In genomic region chr3:117885046-117885445, GRCh38 we compare ENCODE assay signal across 15 cellular contexts.
DNase-seq lines count a peak whose midpoint lies in the region; ATAC-seq and TF ChIP-seq lines count a peak whose summit lies in the region.
"Had no signal": no experiment of that assay in that cellular context is flagged by ENCODE, and none has a peak within 500 bp of the region (broad histone marks: within the 10 kb centered on the region; RNA-seq: fewer than 3 reads in every experiment).

No MANE protein-coding gene starts in this region.

- intact Hi-C loops in psoas muscle (cut with DNase I) (no loop called here), posterior cingulate gyrus (cut with DNase I) (no loop called here)

- H3K4me1 ChIP-seq in psoas muscle, result no peaks in the 10 kb centered on the region
- H3K4me1 ChIP-seq: A549 had no signal

- TF ChIP-seq CTCF in psoas muscle (IDR thresholded peaks at IDR 0.05) (no peak), GM10266 (IDR thresholded peaks at IDR 0.05; ENCODE audit: control insufficient read depth, insufficient read depth, low read depth, missing control alignments) (no peak)

- ATAC-seq in HG03342 (IDR thresholded peaks at IDR 0.05; ENCODE audit: unreplicated experiment), result peak; percentile 71
- no peak for ATAC-seq in psoas muscle
- ATAC-seq: A549 had no signal

- H3K36me3 ChIP-seq in psoas muscle (ENCODE audit: insufficient read depth in 1 of 2, low read depth in 1 of 2), result no peaks in the 10 kb centered on the region

- H3K27me3 ChIP-seq in psoas muscle (ENCODE audit: insufficient read depth in 3 of 3, low read length in 2 of 3), result no peaks in the 10 kb centered on the region

- DNase-seq in NCI-H1436 treated with DMSO at 0.1 percent for 48 hours (lab: John Stamatoyannopoulos, UW) (peak; percentile 25), NCI-H1436 (lab: John Stamatoyannopoulos, UW) (no peak), NOMO-1 treated with DMSO at 0.1 percent for 48 hours (lab: John Stamatoyannopoulos, UW; ENCODE audit: unreplicated experiment) (peak; percentile 83), pons (ENCODE audit: low spot score) (peak; percentile 26), psoas muscle (no peak), GM10266 (ENCODE audit: extremely low spot score) (no peak), posterior cingulate gyrus (no peak)
- DNase-seq: activated CD4-positive, alpha-beta T cell treated with anti-CD3 and anti-CD28 coated beads, Interleukin-2, amount 10 ng/mL, durations not matched to agents 24 days and 14 days; activated gamma-delta T cell; foreskin fibroblast; HFFc6; NCI-H2029; nephron progenitor cell had no signal

- no peak overlapping the region for H3K4me3 ChIP-seq in psoas muscle
- H3K4me3 ChIP-seq: A549 had no signal

- H3K27ac ChIP-seq in psoas muscle, result no peak overlapping the region
- H3K27ac ChIP-seq: A549 had no signal

- H3K9me3 ChIP-seq in psoas muscle, result no peaks in the 10 kb centered on the region
- H3K9me3 ChIP-seq: A549 had no signal

- 12 to 15% (median 15%) methylated on average over 4 of the region's 4 CpGs for WGBS in psoas muscle, 3 donors

Comparison
In these comparisons a context has a peak if more than half of its experiments do, and no peak if none do; other contexts are left out.
1. DNase-seq: peak in NCI-H1436 treated with DMSO at 0.1 percent for 48 hours (single experiment), NOMO-1 treated with DMSO at 0.1 percent for 48 hours (single experiment) and pons (single experiment); none in NCI-H1436 (single experiment), psoas muscle (0 of 2), GM10266 (single experiment) and posterior cingulate gyrus (0 of 10).